ENCODE assay signal across 9 cellular contexts in the genomic region with DNA sequence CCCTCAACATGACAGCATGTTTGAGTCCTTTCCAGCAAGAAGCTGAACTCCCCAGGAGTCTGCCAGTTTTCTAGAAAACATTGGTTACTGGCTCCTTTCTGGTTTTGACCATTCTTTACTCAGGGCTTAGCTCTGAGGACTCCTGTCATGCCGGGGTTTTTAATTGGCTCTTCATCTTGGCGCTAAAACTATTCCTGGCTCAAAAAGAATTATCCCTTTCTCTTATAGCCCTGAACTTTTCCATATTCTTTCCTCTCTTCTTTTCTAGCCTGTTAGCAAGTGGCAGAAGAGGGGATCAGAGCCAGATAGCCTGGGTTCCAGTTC. TPM values are rescaled to one million over a fixed set of nuclear protein-coding genes. Genes with fewer than 3 reads are reported as not detected.
DNase-seq lines count a peak whose midpoint lies in the region; ATAC-seq and TF ChIP-seq lines count a peak whose summit lies in the region.
"Had no signal": no experiment of that assay in that cellular context is flagged by ENCODE, and none has a peak within 500 bp of the region (broad histone marks: within the 10 kb centered on the region; RNA-seq: fewer than 3 reads in every experiment).

No MANE protein-coding gene starts in this region.

- H2AFZ ChIP-seq in mammary epithelial cell (ENCODE audit: low read depth, low read length): no peak overlapping the region

- TF ChIP-seq CTCF in breast epithelium (IDR thresholded peaks at IDR 0.05): no peak
- no peak for TF ChIP-seq CTCF in mammary epithelial cell (conservative IDR thresholded peaks at IDR 0.05 in 1 of 2, IDR thresholded peaks at IDR 0.05 in 1 of 2; ENCODE audit: extremely low read depth in 1 of 2, insufficient read depth in 1 of 2, low read depth in 1 of 2, low read length in 2 of 2)
- TF ChIP-seq CTCF in esophagus muscularis mucosa (IDR thresholded peaks at IDR 0.05): no peak
- TF ChIP-seq CTCF in upper lobe of left lung (IDR thresholded peaks at IDR 0.05): no peak
- TF ChIP-seq CTCF in A673 (conservative IDR thresholded peaks at IDR 0.05; ENCODE audit: low read depth, low read length): no peak

- no peaks in the 10 kb centered on the region for H3K27me3 ChIP-seq in breast epithelium
- H3K27me3 ChIP-seq in mammary epithelial cell (ENCODE audit: insufficient read depth, low read length): no peaks in the 10 kb centered on the region
- H3K27me3 ChIP-seq in esophagus muscularis mucosa: peaks cover 0 to 2% (median 0%) of the 10 kb centered on the region in 4 donors
- no peaks in the 10 kb centered on the region for H3K27me3 ChIP-seq in upper lobe of left lung
- H3K27me3 ChIP-seq in A673 (replicated peaks; ENCODE audit: insufficient read depth, low read depth, low read length, poor library complexity): no peaks in the 10 kb centered on the region

- H3K9ac ChIP-seq in mammary epithelial cell (ENCODE audit: insufficient read depth, low read length): no peak overlapping the region

- POLR2A ChIA-PET in A673 (lab: Charles Lee; ENCODE audit: low non-redundant PET): no interaction called here

- H3K9me3 ChIP-seq in breast epithelium (no peaks in the 10 kb centered on the region), mammary epithelial cell (replicated peaks; ENCODE audit: insufficient read depth, low read length) (no peaks in the 10 kb centered on the region), esophagus muscularis mucosa (no peaks in the 10 kb centered on the region), upper lobe of left lung (no peaks in the 10 kb centered on the region), A673 (ENCODE audit: low read depth, low read length, poor library complexity, severe bottlenecking) (no peaks in the 10 kb centered on the region)

- TF ChIP-seq POLR2A in breast epithelium (IDR thresholded peaks at IDR 0.05) (no peak), esophagus muscularis mucosa (IDR thresholded peaks at IDR 0.05; ENCODE audit: low read depth) (no peak), upper lobe of left lung (IDR thresholded peaks at IDR 0.05) (no peak)

- H3K36me3 ChIP-seq in breast epithelium (no peaks in the 10 kb centered on the region), mammary epithelial cell (ENCODE audit: insufficient read depth, low read length) (peaks cover 4% of the 10 kb centered on the region), esophagus muscularis mucosa (peaks cover 0 to 11% (median 0%) of the 10 kb centered on the region in 4 donors), upper lobe of left lung (peaks cover 0 to 6% (median 2%) of the 10 kb centered on the region in 4 donors), A673 (ENCODE audit: insufficient read depth, low read length, poor library complexity, severe bottlenecking) (peaks cover 12% of the 10 kb centered on the region)

- H4K20me1 ChIP-seq in mammary epithelial cell (ENCODE audit: insufficient read depth, low read length): no peaks in the 10 kb centered on the region

- H3K4me3 ChIP-seq in breast epithelium (peak overlapping the region in 2 of 3 donors; percentile 9 to 38), mammary epithelial cell (replicated peaks in 1 of 3; ENCODE audit: insufficient read depth in 1 of 3, low read depth in 2 of 3, low read length in 3 of 3) (no peak overlapping the region), esophagus muscularis mucosa (peak overlapping the region in 3 of 4 donors; percentile 10 to 38 (median 37)), upper lobe of left lung (peak overlapping the region in 2 of 4 donors; percentile 15 to 28), A673 (ENCODE audit: low read depth, low read length, poor library complexity, severe bottlenecking) (no peak overlapping the region)

- ATAC-seq in HG03342 (IDR thresholded peaks at IDR 0.05; ENCODE audit: unreplicated experiment): peak; percentile 27
- no peak for ATAC-seq in upper lobe of left lung (ENCODE audit: low FRiP score in 2 of 2)

- CTCF ChIA-PET in mammary epithelial cell (lab: Charles Lee; ENCODE audit: low non-redundant PET): no interaction called here
- CTCF ChIA-PET in A673 (lab: Charles Lee): no interaction called here

- 68% methylated on average over 2 of the region's 2 CpGs for WGBS in mammary epithelial cell (ENCODE audit: low coverage, missing lambda C conversion rate)
- 55% methylated on average over 2 of the region's 2 CpGs for WGBS in esophagus muscularis mucosa
- 43 to 61% methylated on average over 2 of the region's 2 CpGs for WGBS in upper lobe of left lung, 2 donors

- H3K27ac ChIP-seq in breast epithelium (no peak overlapping the region), mammary epithelial cell (ENCODE audit: insufficient read depth, low read depth, low read length) (no peak overlapping the region), esophagus muscularis mucosa (replicated peaks in 1 of 4) (peak overlapping the region in 1 of 4 donors; percentile 18), upper lobe of left lung (peak overlapping the region in 3 of 4 donors; percentile 46 to 59 (median 50)), A673 (ENCODE audit: low read depth, low read length, poor library complexity, severe bottlenecking) (no peak overlapping the region)

- DNase-seq in breast epithelium (ENCODE audit: low spot score in 2 of 2): no peak
- no peak for DNase-seq in mammary epithelial cell
- no peak for DNase-seq in esophagus muscularis mucosa (ENCODE audit: extremely low spot score)
- DNase-seq in upper lobe of left lung: no peak
- DNase-seq in A673 (ENCODE audit: low spot score): no peak
- DNase-seq in G401 (ENCODE audit: low spot score): no peak
- no peak for DNase-seq in COLO668 (lab: John Stamatoyannopoulos, UW; ENCODE audit: unreplicated experiment)
- DNase-seq: caudate nucleus had no signal

- BruUV-seq in mammary epithelial cell (replicated peaks; lab: Mats Ljungman, UMichigan): no TSS peak
- BruUV-seq in A673 (replicated peaks; lab: Mats Ljungman, UMichigan): no TSS peak

- H3K4me2 ChIP-seq in mammary epithelial cell (ENCODE audit: insufficient read depth, low read depth, low read length): no peak overlapping the region

- no peaks in the 10 kb centered on the region for H3K79me2 ChIP-seq in mammary epithelial cell (ENCODE audit: insufficient read depth, low read length)

- intact Hi-C loops in breast epithelium (cut with DNase I; ENCODE audit: low total_unique reads) (no loop called here), mammary epithelial cell (cut with micrococcal nuclease) (no loop called here), esophagus muscularis mucosa (cut with DNase I) (no loop called here), A673 (cut with micrococcal nuclease; ENCODE audit: unreplicated experiment) (loop anchor here (5.0 kb wide), 1 partner anchor 48 kb away; no protein-coding TSS in a partner anchor)

- peaks cover 8 to 29% of the 10 kb centered on the region in 2 donors for H3K4me1 ChIP-seq in breast epithelium
- peaks cover 22% of the 10 kb centered on the region for H3K4me1 ChIP-seq in mammary epithelial cell (ENCODE audit: insufficient read depth, low read length)
- H3K4me1 ChIP-seq in esophagus muscularis mucosa: peaks cover 18 to 29% (median 21%) of the 10 kb centered on the region in 4 donors
- peaks cover 21 to 30% (median 26%) of the 10 kb centered on the region in 4 donors for H3K4me1 ChIP-seq in upper lobe of left lung
- peaks cover 15% of the 10 kb centered on the region for H3K4me1 ChIP-seq in A673 (ENCODE audit: insufficient read depth, low read length, poor library complexity, severe bottlenecking)

- in situ Hi-C loops in mammary epithelial cell (cut with MboI; ENCODE audit: low sequenced_read_pairs in 2 of 2): no loop called here
- in situ Hi-C loops in G401 (cut with HindIII; ENCODE audit: low sequenced_read_pairs): no loop called here

- dilution Hi-C loops in mammary epithelial cell (cut with HindIII; ENCODE audit: low sequenced_read_pairs): no loop called here

- TF ChIP-seq EP300 in esophagus muscularis mucosa (IDR thresholded peaks at IDR 0.05) (no peak), upper lobe of left lung (IDR thresholded peaks at IDR 0.05) (no peak)

RNA-seq across cellular contexts. Expression of gene TRAF6, which starts 59.7 kb away (rescaled TPM):
- 10 to 100 TPM; 11.5 to 19.9 (median 16.8) TPM for total RNA-seq in breast epithelium
- 10 to 100 TPM; 11.2 to 21.0 TPM for total RNA-seq in mammary epithelial cell
- polyA plus RNA-seq in mammary epithelial cell: 6.5 TPM
- polyA minus RNA-seq in mammary epithelial cell: 10.4 TPM
- 10 to 100 TPM; 10.3 to 16.4 (median 12.8) TPM for total RNA-seq in esophagus muscularis mucosa
- total RNA-seq in upper lobe of left lung: 10 to 100 TPM in 5 of 6 donors, 1 to 10 TPM in 1; 7.4 to 17.5 (median 13.7) TPM
- 25.5 and 28.6 TPM in 2 replicates for total RNA-seq in A673 (2021)
- 3.7 and 4.2 TPM in 2 replicates for total RNA-seq in G401 (2014; rRNA removed; shearing (Covaris generic))

Comparison
In these comparisons a context has a peak if more than half of its experiments do, and no peak if none do; other contexts are left out.
1. H3K4me3 ChIP-seq: peak in breast epithelium (2 of 3) and esophagus muscularis mucosa (3 of 4); none in mammary epithelial cell (0 of 3) and A673 (single experiment).
2. H3K27ac ChIP-seq: peak in upper lobe of left lung (3 of 4); none in breast epithelium (0 of 2), mammary epithelial cell (single experiment) and A673 (single experiment).